ENCODE assay signal across 11 cellular contexts in genomic region chr16:19127674-19128131, GRCh38. TPM values are rescaled to one million over a fixed set of nuclear protein-coding genes. Genes with fewer than 3 reads are reported as not detected.
DNase-seq lines count a peak whose midpoint lies in the region; ATAC-seq and TF ChIP-seq lines count a peak whose summit lies in the region.
"Had no signal": no experiment of that assay in that cellular context is flagged by ENCODE, and none has a peak within 500 bp of the region (broad histone marks: within the 10 kb centered on the region; RNA-seq: fewer than 3 reads in every experiment).

No MANE protein-coding gene starts in this region.

- DNase-seq in GM12865 (ENCODE audit: low read depth), result peak; percentile 76
- no peak for DNase-seq in activated B cell treated with CpG ODN at 0.5 μM for 24 hours
- DNase-seq in NCI-H748 treated with DMSO at 0.1 percent for 48 hours (lab: John Stamatoyannopoulos, UW), result no peak
- DNase-seq in mucosa of descending colon, result no peak
- no peak for DNase-seq in SW 1271 (lab: John Stamatoyannopoulos, UW)
- DNase-seq in colonic mucosa, result no peak
- DNase-seq: esophagus squamous epithelium, NCI-H524 treated with DMSO at 0.1 percent for 48 hours, T-cell had no signal

- H3K9me3 ChIP-seq in mucosa of descending colon (peaks cover 5% of the 10 kb centered on the region), colonic mucosa (no peaks in the 10 kb centered on the region)

- no peaks in the 10 kb centered on the region for H3K36me3 Mint-ChIP-seq in activated B cell treated with CpG ODN at 0.5 μM for 24 hours (ENCODE audit: low read depth)
- H3K36me3 Mint-ChIP-seq: T-cell had no signal

- H3K4me1 Mint-ChIP-seq in activated B cell treated with CpG ODN at 0.5 μM for 24 hours, result peaks cover 36% of the 10 kb centered on the region

- H3K4me3 ChIP-seq in GM12865 (ENCODE audit: low read depth, low read length) (no peak overlapping the region), mucosa of descending colon (no peak overlapping the region), colonic mucosa (no peak overlapping the region)
- H3K4me3 ChIP-seq: esophagus squamous epithelium had no signal

- peaks cover 40% of the 10 kb centered on the region for H3K4me1 ChIP-seq in mucosa of descending colon (ENCODE audit: low read depth)
- H3K4me1 ChIP-seq in colonic mucosa, result peaks cover 9% of the 10 kb centered on the region

- ATAC-seq in GM19328 (IDR thresholded peaks at IDR 0.05; ENCODE audit: unreplicated experiment) (peak; percentile 49), HG02884 (IDR thresholded peaks at IDR 0.05; ENCODE audit: unreplicated experiment) (peak; percentile 44), activated B cell treated with CpG ODN at 0.5 μM for 24 hours (ENCODE audit: low read depth) (no peak), mucosa of descending colon (no peak)
- ATAC-seq: T-cell had no signal

- no peaks in the 10 kb centered on the region for H3K27me3 ChIP-seq in colonic mucosa
- H3K27me3 ChIP-seq: esophagus squamous epithelium had no signal

- H3K9me3 Mint-ChIP-seq in activated B cell treated with CpG ODN at 0.5 μM for 24 hours, result no peaks in the 10 kb centered on the region

- H3K36me3 ChIP-seq in mucosa of descending colon (ENCODE audit: low read depth) (no peaks in the 10 kb centered on the region), colonic mucosa (no peaks in the 10 kb centered on the region)
- H3K36me3 ChIP-seq: esophagus squamous epithelium had no signal

- no peaks in the 10 kb centered on the region for H3K27me3 Mint-ChIP-seq in activated B cell treated with CpG ODN at 0.5 μM for 24 hours

- CTCF ChIA-PET in activated B cell treated with CpG ODN at 0.5 μM for 24 hours (lab: Charles Lee), result no interaction called here

- no peak overlapping the region for H3K9ac ChIP-seq in colonic mucosa (ENCODE audit: low read depth in 2 of 2, low read length in 2 of 2)

- H3K27ac ChIP-seq in colonic mucosa, result no peak overlapping the region
- H3K27ac ChIP-seq: esophagus squamous epithelium had no signal

- H3K4me3 Mint-ChIP-seq in activated B cell treated with CpG ODN at 0.5 μM for 24 hours, result no peak overlapping the region
- H3K4me3 Mint-ChIP-seq: T-cell had no signal

- H3K27ac Mint-ChIP-seq in activated B cell treated with CpG ODN at 0.5 μM for 24 hours, result peak overlapping the region; percentile 26
- H3K27ac Mint-ChIP-seq: T-cell had no signal

- POLR2A ChIA-PET in activated B cell treated with CpG ODN at 0.5 μM for 24 hours (lab: Charles Lee), result interaction anchor here (0.8 kb wide), 2 partner anchors 10 to 34 kb away, joined by 3 read pairs; no protein-coding TSS in a partner anchor

- intact Hi-C loops in activated B cell treated with CpG ODN at 0.5 μM for 24 hours (cut with micrococcal nuclease) (no loop called here), mucosa of descending colon (cut with DNase I, micrococcal nuclease) (no loop called here), colonic mucosa (cut with DNase I) (no loop called here)

- TF ChIP-seq CTCF in GM12865 (IDR thresholded peaks at IDR 0.05; ENCODE audit: insufficient read depth, low read depth, low read length, missing control alignments) (no peak), activated B cell treated with CpG ODN at 0.5 μM for 24 hours (IDR thresholded peaks at IDR 0.05) (no peak), mucosa of descending colon (IDR thresholded peaks at IDR 0.05) (no peak), colonic mucosa (IDR thresholded peaks at IDR 0.05) (no peak)

RNA-seq across cellular contexts. Expression of gene ITPRIPL2, which starts 13.9 kb away (rescaled TPM):
- total RNA-seq in activated B cell treated with CpG ODN at 0.5 μM for 24 hours (7.4 and 8.3 TPM in 2 replicates), mucosa of descending colon (10 to 100 TPM; 36.3 to 49.9 (median 36.5) TPM), colonic mucosa (10 to 100 TPM; 34.9 to 36.2 TPM)

RNA-seq across cellular contexts. Expression of gene SYT17, which starts 40.3 kb away (rescaled TPM):
- total RNA-seq in activated B cell treated with CpG ODN at 0.5 μM for 24 hours, result 21.2 and 25.4 TPM in 2 replicates
- 10 to 100 TPM in 1 of 3 donors, 1 to 10 TPM in 2; 4.9 to 13.3 (median 5.9) TPM for total RNA-seq in mucosa of descending colon
- total RNA-seq in colonic mucosa, result 1 to 10 TPM; 5.1 to 5.5 TPM

Comparison
In these comparisons a context has a peak if more than half of its experiments do, and no peak if none do; other contexts are left out.
1. ATAC-seq: peak in GM19328 (single experiment) and HG02884 (single experiment); none in activated B cell treated with CpG ODN at 0.5 μM for 24 hours (single experiment) and mucosa of descending colon (single experiment).